ENCODE assay signal across 18 cellular contexts in the genomic region with DNA sequence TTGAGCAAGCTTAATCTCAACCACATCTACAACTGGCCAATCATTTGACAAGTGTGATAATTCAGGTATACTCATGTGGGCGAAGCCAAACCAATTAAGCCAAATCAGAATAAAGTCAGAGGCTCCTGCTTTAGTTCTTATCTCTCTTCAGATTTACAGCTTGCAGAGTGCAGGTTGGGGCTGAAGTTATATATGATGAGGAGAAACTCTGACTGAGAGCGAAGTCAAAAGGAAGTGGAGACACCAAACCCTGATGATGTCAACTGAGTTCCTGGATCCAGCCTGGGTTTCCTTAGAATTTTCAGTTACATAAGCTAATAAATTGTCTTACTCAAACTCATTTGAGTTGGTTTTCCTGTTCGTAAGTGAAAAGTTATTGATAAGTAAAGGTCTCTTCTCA.
DNase-seq lines count a peak whose midpoint lies in the region; ATAC-seq lines count a peak whose summit lies in the region.
"Had no signal": no experiment of that assay in that cellular context is flagged by ENCODE, and none has a peak within 500 bp of the region (broad histone marks: within the 10 kb centered on the region; RNA-seq: fewer than 3 reads in every experiment).

No MANE protein-coding gene starts in this region.

- H3K27me3 Mint-ChIP-seq in activated CD8-positive, alpha-beta memory T cell treated with anti-CD3 and anti-CD28 coated beads, Interleukin-2, amount 10 ng/mL, durations not matched to agents 7 days and 5 days, result no peaks in the 10 kb centered on the region
- H3K27me3 Mint-ChIP-seq in T-helper 1 cell treated with Interleukin-12 subunit alpha and Interleukin-12 subunit beta and Interleukin-4 antibody, amounts not matched to agents 30 μg/mL and 1 μg/mL, for 36 hours (ENCODE audit: low read depth), result no peaks in the 10 kb centered on the region
- no peaks in the 10 kb centered on the region for H3K27me3 Mint-ChIP-seq in activated T-helper 17 cell treated with anti-CD3 and anti-CD28 coated beads, Interleukin-2, amount 50 U/mL, for 72 hours
- H3K27me3 Mint-ChIP-seq: CD4-positive, alpha-beta memory T cell had no signal

- peak; percentile 81 for ATAC-seq in activated CD8-positive, alpha-beta memory T cell treated with anti-CD3 and anti-CD28 coated beads, Interleukin-2, amount 10 ng/mL, durations not matched to agents 7 days and 5 days
- peak; percentile 73 for ATAC-seq in activated T-helper 17 cell treated with anti-CD3 and anti-CD28 coated beads, Interleukin-2, amount 50 U/mL, for 72 hours (replicated peaks)
- peak; percentile 23 for ATAC-seq in stimulated activated naive CD8-positive, alpha-beta T cell treated with anti-CD3 and anti-CD28 coated beads, Interleukin-15, Interleukin-2, amounts not matched to agents 100 U/mL and 50 U/mL, for 24 hours
- no peak for ATAC-seq in HG03469 (IDR thresholded peaks at IDR 0.05; ENCODE audit: unreplicated experiment)
- ATAC-seq: A549 had no signal

- DNase-seq in activated CD8-positive, alpha-beta memory T cell treated with anti-CD3 and anti-CD28 coated beads, Interleukin-2, amount 10 ng/mL, durations not matched to agents 7 days and 5 days, result no peak
- DNase-seq in activated CD8-positive, alpha-beta memory T cell treated with anti-CD3 and anti-CD28 coated beads, Interleukin-2, amount 50 U/mL, for 4 hours, result no peak
- no peak for DNase-seq in stimulated activated naive CD8-positive, alpha-beta T cell treated with anti-CD3 and anti-CD28 coated beads, Interleukin-15, Interleukin-2, amounts not matched to agents 100 U/mL and 50 U/mL, for 24 hours
- DNase-seq in activated gamma-delta T cell treated with Interleukin-2 at 50 U/mL for 16 hours (no peak), OCI-M2 (lab: John Stamatoyannopoulos, UW; ENCODE audit: unreplicated experiment) (no peak)
- DNase-seq: Calu3; CD4-positive, alpha-beta memory T cell; DMS53; MM.1S; NCI-H1092; NCI-H1436 treated with DMSO at 0.1 percent for 48 hours; NCI-H2029; NCI-H345; NCI-H526 had no signal

- CTCF ChIA-PET in activated CD8-positive, alpha-beta memory T cell treated with anti-CD3 and anti-CD28 coated beads, Interleukin-2, amount 10 ng/mL, durations not matched to agents 7 days and 5 days (lab: Charles Lee), result interaction anchor here (1.0 to 1.4 kb wide), 3 partner anchors 10 to 146 kb away, joined by 3 to 7 read pairs (median 4); no protein-coding TSS in a partner anchor

- no peaks in the 10 kb centered on the region for H3K9me3 Mint-ChIP-seq in activated CD8-positive, alpha-beta memory T cell treated with anti-CD3 and anti-CD28 coated beads, Interleukin-2, amount 10 ng/mL, durations not matched to agents 7 days and 5 days (ENCODE audit: low read depth)
- no peaks in the 10 kb centered on the region for H3K9me3 Mint-ChIP-seq in T-helper 1 cell treated with Interleukin-12 subunit alpha and Interleukin-12 subunit beta and Interleukin-4 antibody, amounts not matched to agents 30 μg/mL and 1 μg/mL, for 36 hours
- H3K9me3 Mint-ChIP-seq in activated T-helper 17 cell treated with anti-CD3 and anti-CD28 coated beads, Interleukin-2, amount 50 U/mL, for 72 hours, result no peaks in the 10 kb centered on the region
- H3K9me3 Mint-ChIP-seq: CD4-positive, alpha-beta memory T cell had no signal

- no peak overlapping the region for H3K4me3 Mint-ChIP-seq in activated CD8-positive, alpha-beta memory T cell treated with anti-CD3 and anti-CD28 coated beads, Interleukin-2, amount 10 ng/mL, durations not matched to agents 7 days and 5 days
- H3K4me3 Mint-ChIP-seq in T-helper 1 cell treated with Interleukin-12 subunit alpha and Interleukin-12 subunit beta and Interleukin-4 antibody, amounts not matched to agents 30 μg/mL and 1 μg/mL, for 36 hours, result no peak overlapping the region
- no peak overlapping the region for H3K4me3 Mint-ChIP-seq in activated T-helper 17 cell treated with anti-CD3 and anti-CD28 coated beads, Interleukin-2, amount 50 U/mL, for 72 hours

- peak overlapping the region; percentile 80 for H3K27ac Mint-ChIP-seq in activated CD8-positive, alpha-beta memory T cell treated with anti-CD3 and anti-CD28 coated beads, Interleukin-2, amount 10 ng/mL, durations not matched to agents 7 days and 5 days
- peak overlapping the region; percentile 26 for H3K27ac Mint-ChIP-seq in T-helper 1 cell treated with Interleukin-12 subunit alpha and Interleukin-12 subunit beta and Interleukin-4 antibody, amounts not matched to agents 30 μg/mL and 1 μg/mL, for 36 hours
- H3K27ac Mint-ChIP-seq in activated T-helper 17 cell treated with anti-CD3 and anti-CD28 coated beads, Interleukin-2, amount 50 U/mL, for 72 hours, result no peak overlapping the region

- H3K4me1 Mint-ChIP-seq in activated CD8-positive, alpha-beta memory T cell treated with anti-CD3 and anti-CD28 coated beads, Interleukin-2, amount 10 ng/mL, durations not matched to agents 7 days and 5 days, result peaks cover 61% of the 10 kb centered on the region
- H3K4me1 Mint-ChIP-seq in T-helper 1 cell treated with Interleukin-12 subunit alpha and Interleukin-12 subunit beta and Interleukin-4 antibody, amounts not matched to agents 30 μg/mL and 1 μg/mL, for 36 hours (ENCODE audit: low read depth), result peaks cover 45% of the 10 kb centered on the region
- peaks cover 20% of the 10 kb centered on the region for H3K4me1 Mint-ChIP-seq in activated T-helper 17 cell treated with anti-CD3 and anti-CD28 coated beads, Interleukin-2, amount 50 U/mL, for 72 hours

- peaks cover 37% of the 10 kb centered on the region for H3K36me3 Mint-ChIP-seq in activated CD8-positive, alpha-beta memory T cell treated with anti-CD3 and anti-CD28 coated beads, Interleukin-2, amount 10 ng/mL, durations not matched to agents 7 days and 5 days
- H3K36me3 Mint-ChIP-seq in T-helper 1 cell treated with Interleukin-12 subunit alpha and Interleukin-12 subunit beta and Interleukin-4 antibody, amounts not matched to agents 30 μg/mL and 1 μg/mL, for 36 hours (ENCODE audit: low read depth), result peaks cover 31% of the 10 kb centered on the region
- H3K36me3 Mint-ChIP-seq in activated T-helper 17 cell treated with anti-CD3 and anti-CD28 coated beads, Interleukin-2, amount 50 U/mL, for 72 hours (ENCODE audit: low read depth), result peaks cover 59% of the 10 kb centered on the region
